Comparison of ENCODE assay signal across 20 cellular contexts in genomic region chr16:49472598-49472997, GRCh38.
DNase-seq lines count a peak whose midpoint lies in the region; ATAC-seq and TF ChIP-seq lines count a peak whose summit lies in the region.
"Had no signal": no experiment of that assay in that cellular context is flagged by ENCODE, and none has a peak within 500 bp of the region (broad histone marks: within the 10 kb centered on the region; RNA-seq: fewer than 3 reads in every experiment).

No MANE protein-coding gene starts in this region.

- H3K27me3 ChIP-seq in HAP-1 (ENCODE audit: low read depth): no peaks in the 10 kb centered on the region
- H3K27me3 ChIP-seq: colonic mucosa had no signal

- no peak for TF ChIP-seq CTCF in type B pancreatic cell (conservative IDR thresholded peaks at IDR 0.05)

- H3K4me3 Mint-ChIP-seq in type B pancreatic cell: no peak overlapping the region
- H3K4me3 Mint-ChIP-seq: IgD-negative memory B cell; memory B cell; naive thymus-derived CD8-positive, alpha-beta T cell had no signal

- in situ Hi-C loops in HAP-1 (cut with MboI; ENCODE audit: low sequenced_read_pairs): no loop called here

- H3K36me3 ChIP-seq in HAP-1 (replicated peaks): no peaks in the 10 kb centered on the region
- H3K36me3 ChIP-seq: colonic mucosa, prostate gland, thoracic aorta had no signal

- no peaks in the 10 kb centered on the region for H3K4me1 ChIP-seq in HAP-1
- H3K4me1 ChIP-seq: colonic mucosa, prostate gland had no signal

- H3K36me3 Mint-ChIP-seq in type B pancreatic cell: no peaks in the 10 kb centered on the region
- H3K36me3 Mint-ChIP-seq: IgD-negative memory B cell; memory B cell; naive thymus-derived CD8-positive, alpha-beta T cell had no signal

- H3K4me3 ChIP-seq in HAP-1: no peak overlapping the region
- H3K4me3 ChIP-seq: colonic mucosa, prostate gland, smooth muscle cell, thoracic aorta had no signal

- H3K4me1 Mint-ChIP-seq in type B pancreatic cell (ENCODE audit: unreplicated experiment): no peaks in the 10 kb centered on the region

- no peak overlapping the region for H3K27ac Mint-ChIP-seq in type B pancreatic cell
- H3K27ac Mint-ChIP-seq: memory B cell had no signal

- peaks cover 11% of the 10 kb centered on the region for H3K27me3 Mint-ChIP-seq in type B pancreatic cell
- H3K27me3 Mint-ChIP-seq: IgD-negative memory B cell; naive thymus-derived CD8-positive, alpha-beta T cell had no signal

- no peak for ATAC-seq in left lobe of liver
- ATAC-seq: naive thymus-derived CD8-positive, alpha-beta T cell; SK-N-SH treated with all-trans-retinoic acid at 6 μM for 48 hours had no signal

- peak; percentile 10 for DNase-seq in activated T-cell treated with anti-CD3 and anti-CD28 coated beads, Interleukin-2, amount 50 U/mL, for 1 hour
- no peak for DNase-seq in activated T-cell treated with anti-CD3 and anti-CD28 coated beads for 4 hours
- peak; percentile 19 to 73 for DNase-seq in NCI-H446 (lab: John Stamatoyannopoulos, UW)
- DNase-seq in left lobe of liver (ENCODE audit: low spot score): peak; percentile 45
- peak; percentile 56 for DNase-seq in type B pancreatic cell (ENCODE audit: extremely low spot score, unreplicated experiment)
- no peak for DNase-seq in HAP-1 (ENCODE audit: low spot score in 2 of 2)
- DNase-seq in T-helper 2 cell: no peak
- no peak for DNase-seq in NCI-H774 (lab: John Stamatoyannopoulos, UW)
- DNase-seq: ACHN, DMS79, NCI-H2029 treated with DMSO at 0.1 percent for 48 hours, T1000 had no signal

- no peaks in the 10 kb centered on the region for H3K9me3 Mint-ChIP-seq in type B pancreatic cell
- H3K9me3 Mint-ChIP-seq: IgD-negative memory B cell; memory B cell; naive thymus-derived CD8-positive, alpha-beta T cell had no signal

- H3K9me3 ChIP-seq in HAP-1: no peaks in the 10 kb centered on the region
- H3K9me3 ChIP-seq: colonic mucosa, prostate gland, thoracic aorta had no signal

Comparison
In these comparisons a context has a peak if more than half of its experiments do, and no peak if none do; other contexts are left out.
1. DNase-seq: peak in activated T-cell treated with anti-CD3 and anti-CD28 coated beads, Interleukin-2, amount 50 U/mL, for 1 hour (single experiment), NCI-H446 (2 of 2), left lobe of liver (single experiment) and type B pancreatic cell (single experiment); none in activated T-cell treated with anti-CD3 and anti-CD28 coated beads for 4 hours (single experiment), HAP-1 (0 of 2), T-helper 2 cell (0 of 5) and NCI-H774 (single experiment).